19 cellular contexts compared by ENCODE assay signal in the genomic region with DNA sequence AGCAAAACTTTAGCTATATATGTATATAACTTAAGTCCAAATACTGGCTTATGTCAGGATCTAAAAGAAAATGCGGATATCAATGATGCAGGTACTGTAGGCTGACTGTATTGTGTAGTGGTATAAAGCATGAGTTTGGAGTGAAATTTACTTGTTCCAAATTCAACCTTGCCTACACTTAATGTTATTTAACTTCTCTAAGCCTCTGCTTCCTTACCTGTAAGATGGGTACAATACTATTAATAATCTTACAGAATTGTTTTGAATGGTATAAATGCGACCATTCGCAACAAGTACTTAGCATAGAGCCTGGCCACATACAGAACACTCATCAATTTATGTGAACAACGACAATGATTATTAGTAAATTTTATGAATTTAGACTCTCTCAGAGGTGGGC.
A peak's percentile ranks its signal among the peaks of the same experiment; 100 is the strongest.
DNase-seq lines count a peak whose midpoint lies in the region; ATAC-seq and TF ChIP-seq lines count a peak whose summit lies in the region.
"Had no signal": no experiment of that assay in that cellular context is flagged by ENCODE, and none has a peak within 500 bp of the region (broad histone marks: within the 10 kb centered on the region; RNA-seq: fewer than 3 reads in every experiment).

No MANE protein-coding gene starts in this region.

- H3K27me3 ChIP-seq in left ventricle myocardium inferior (ENCODE audit: low read depth) (no peaks in the 10 kb centered on the region), Panc1 (ENCODE audit: control insufficient read depth, insufficient read depth, low read length) (no peaks in the 10 kb centered on the region), dorsolateral prefrontal cortex (no peaks in the 10 kb centered on the region)

- H3K27me3 Mint-ChIP-seq in activated naive CD8-positive, alpha-beta T cell treated with anti-CD3 and anti-CD28 coated beads for 36 hours = no peaks in the 10 kb centered on the region
- H3K27me3 Mint-ChIP-seq: CD8-positive, alpha-beta memory T cell; T-cell had no signal

- H3K36me3 Mint-ChIP-seq in activated naive CD8-positive, alpha-beta T cell treated with anti-CD3 and anti-CD28 coated beads for 36 hours = no peaks in the 10 kb centered on the region
- H3K36me3 Mint-ChIP-seq: T-cell had no signal

- H3K4me3 Mint-ChIP-seq in activated naive CD8-positive, alpha-beta T cell treated with anti-CD3 and anti-CD28 coated beads for 36 hours = no peak overlapping the region
- H3K4me3 Mint-ChIP-seq: CD8-positive, alpha-beta memory T cell; T-cell had no signal

- ATAC-seq in left cardiac atrium (no peak), Panc1 (no peak), GM18909 (IDR thresholded peaks at IDR 0.05; ENCODE audit: poor library complexity, unreplicated experiment) (no peak), HG02642 (IDR thresholded peaks at IDR 0.05; ENCODE audit: poor library complexity, unreplicated experiment) (no peak)
- ATAC-seq: T-cell had no signal

- H3K4me3 ChIP-seq in left ventricle myocardium inferior (no peak overlapping the region), Panc1 (ENCODE audit: low read depth in 2 of 2, low read length in 2 of 2) (no peak overlapping the region), dorsolateral prefrontal cortex (no peak overlapping the region)

- DNase-seq in left ventricle myocardium inferior (no peak), left cardiac atrium (no peak), Panc1 (ENCODE audit: low read depth, low spot score) (no peak), dorsolateral prefrontal cortex (no peak), RWPE1 (ENCODE audit: low spot score) (no peak)
- no peak for DNase-seq in activated naive CD8-positive, alpha-beta T cell treated with anti-CD3 and anti-CD28 coated beads for 36 hours
- DNase-seq: 8988T; Calu3; CD8-positive, alpha-beta memory T cell; DMS153; NCI-H1105; NCI-H146; NCI-H2227 treated with DMSO at 0.1 percent for 48 hours; NCI-H748 treated with DMSO at 0.1 percent for 48 hours; SHP77 treated with DMSO at 0.1 percent for 48 hours; SK-N-SH; T-cell had no signal

- H3K27ac ChIP-seq in left ventricle myocardium inferior (replicated peaks) (peak overlapping the region; percentile 71), Panc1 (ENCODE audit: low read length) (peak overlapping the region; percentile 68; the same call in 1 of the 2 replicates), dorsolateral prefrontal cortex (peak overlapping the region in 38 of 59 donors; percentile 8 to 83 (median 64)), RWPE1 (no peak overlapping the region)

- peaks cover 13% of the 10 kb centered on the region for H3K4me1 Mint-ChIP-seq in activated naive CD8-positive, alpha-beta T cell treated with anti-CD3 and anti-CD28 coated beads for 36 hours

- POLR2A ChIA-PET in Panc1 (lab: Charles Lee) = interaction anchor here (0.6 kb wide), 1 partner anchor 12 kb away, joined by 3 read pairs; no protein-coding TSS in a partner anchor
- POLR2A ChIA-PET in RWPE1 (lab: Yijun Ruan, JAX; ENCODE audit: low non-redundant PET) = no interaction called here

- no peak overlapping the region for H3K27ac Mint-ChIP-seq in activated naive CD8-positive, alpha-beta T cell treated with anti-CD3 and anti-CD28 coated beads for 36 hours
- H3K27ac Mint-ChIP-seq: CD8-positive, alpha-beta memory T cell; T-cell had no signal

- TF ChIP-seq CTCF in left ventricle myocardium inferior (IDR thresholded peaks at IDR 0.05; ENCODE audit: borderline replicate concordance) (no peak), Panc1 (IDR thresholded peaks at IDR 0.05) (no peak), dorsolateral prefrontal cortex (IDR thresholded peaks at IDR 0.05 in 54 of 56, conservative IDR thresholded peaks at IDR 0.05 in 2 of 56; ENCODE audit: low read depth in 1 of 56, partially characterized antibody in 56 of 56) (no peak), RWPE1 (conservative IDR thresholded peaks at IDR 0.05; ENCODE audit: low read depth) (no peak)

- in situ Hi-C loops in Panc1 (cut with HindIII; ENCODE audit: low pct_unique_long_range_greater_than_20kb, low sequenced_read_pairs) = no loop called here

- CTCF ChIA-PET in Panc1 (lab: Charles Lee) = no interaction called here
- CTCF ChIA-PET in RWPE1 (lab: Yijun Ruan, JAX) = no interaction called here

- H3K36me3 ChIP-seq in left ventricle myocardium inferior (no peaks in the 10 kb centered on the region), Panc1 (ENCODE audit: control insufficient read depth, insufficient read depth, low read length) (no peaks in the 10 kb centered on the region)

- H3K9me3 Mint-ChIP-seq in activated naive CD8-positive, alpha-beta T cell treated with anti-CD3 and anti-CD28 coated beads for 36 hours = no peaks in the 10 kb centered on the region
- H3K9me3 Mint-ChIP-seq: CD8-positive, alpha-beta memory T cell; T-cell had no signal

- intact Hi-C loops in left ventricle myocardium inferior (cut with micrococcal nuclease) = no loop called here
- intact Hi-C loops in left cardiac atrium (cut with DNase I) = no loop called here
- intact Hi-C loops in Panc1 (cut with micrococcal nuclease; ENCODE audit: unreplicated experiment) = loop anchor here (5.0 to 10.0 kb wide), 2 partner anchors 45 to 62 kb away; a partner anchor contains a TSS
- intact Hi-C loops in dorsolateral prefrontal cortex (cut with DNase I) = no loop called here

- H3K4me1 ChIP-seq in left ventricle myocardium inferior (peaks cover 88% of the 10 kb centered on the region), Panc1 (ENCODE audit: control insufficient read depth, insufficient read depth, low read length) (peaks cover 96% of the 10 kb centered on the region)

- no TSS peak for BruUV-seq in Panc1 (replicated peaks; lab: Mats Ljungman, UMichigan)

- H3K9me3 ChIP-seq in left ventricle myocardium inferior (replicated peaks) = no peaks in the 10 kb centered on the region
- no peaks in the 10 kb centered on the region for H3K9me3 ChIP-seq in Panc1 (ENCODE audit: control insufficient read depth, insufficient read depth, low read depth, low read length)
- H3K9me3 ChIP-seq: SK-N-SH had no signal
